Comparison of ENCODE assay signal across 12 cellular contexts in the genomic region with DNA sequence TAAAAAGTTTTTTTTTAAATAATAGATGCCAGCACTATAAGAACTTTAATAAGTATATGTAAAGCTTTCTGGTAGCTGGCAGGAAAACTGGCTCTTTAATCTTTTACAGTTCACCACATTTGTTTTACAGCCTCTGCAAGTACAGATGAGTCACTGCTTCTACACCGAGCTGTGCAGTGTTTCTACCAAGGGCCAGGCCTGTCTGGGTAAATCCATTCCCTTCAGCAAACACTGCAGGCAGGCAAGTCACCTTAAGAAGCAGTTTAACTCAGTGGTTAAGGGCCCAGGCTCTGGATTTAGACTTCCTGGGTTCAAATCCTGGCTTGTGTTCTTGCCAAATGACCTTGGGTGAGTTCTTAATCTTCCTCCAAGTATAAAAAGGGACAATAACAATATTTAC.
DNase-seq lines count a peak whose midpoint lies in the region; ATAC-seq and TF ChIP-seq lines count a peak whose summit lies in the region.
"Had no signal": no experiment of that assay in that cellular context is flagged by ENCODE, and none has a peak within 500 bp of the region (broad histone marks: within the 10 kb centered on the region; RNA-seq: fewer than 3 reads in every experiment).

No MANE protein-coding gene starts in this region.

- H3K4me2 ChIP-seq in mesenchymal stem cell (ENCODE audit: low read length, poor library complexity, severe bottlenecking) (no peak overlapping the region), PC-3 (ENCODE audit: low read length) (no peak overlapping the region)

- no peak overlapping the region for H2BK120ac ChIP-seq in mesenchymal stem cell (ENCODE audit: low read depth, low read length)

- H3K9me3 ChIP-seq in RWPE2 (ENCODE audit: severe bottlenecking) = no peaks in the 10 kb centered on the region
- H3K9me3 ChIP-seq in mesenchymal stem cell (ENCODE audit: control insufficient read depth, low read length) = no peaks in the 10 kb centered on the region
- no peaks in the 10 kb centered on the region for H3K9me3 ChIP-seq in PC-3 (ENCODE audit: low read length)
- no peaks in the 10 kb centered on the region for H3K9me3 ChIP-seq in esophagus muscularis mucosa
- no peaks in the 10 kb centered on the region for H3K9me3 ChIP-seq in sigmoid colon
- H3K9me3 ChIP-seq: heart right ventricle, thyroid gland had no signal

- CTCF ChIA-PET in AG04449 (lab: Yijun Ruan, JAX) = no interaction called here
- CTCF ChIA-PET in PC-3 (lab: Charles Lee) = no interaction called here

- H3K79me1 ChIP-seq in mesenchymal stem cell (replicated peaks; ENCODE audit: low read length, poor library complexity, severe bottlenecking) = no peaks in the 10 kb centered on the region

- 0% methylated on average over 1 of the region's 1 CpG for WGBS in mesenchymal stem cell
- WGBS in esophagus muscularis mucosa = no CpG with 5 or more reads among the region's 1 CpG
- WGBS in sigmoid colon, 2 donors = 5 to 14% methylated on average over 1 of the region's 1 CpG

- no peak overlapping the region for H2AK5ac ChIP-seq in mesenchymal stem cell (ENCODE audit: low read length, severe bottlenecking)

- H3K14ac ChIP-seq in mesenchymal stem cell (ENCODE audit: low read length in 2 of 2) = no peak overlapping the region

- H2BK12ac ChIP-seq in mesenchymal stem cell (ENCODE audit: low read length in 2 of 2) = no peak overlapping the region

- no peaks in the 10 kb centered on the region for H3F3A ChIP-seq in PC-3 (ENCODE audit: low read length, unreplicated experiment)

- H3K23ac ChIP-seq in mesenchymal stem cell (ENCODE audit: low read length in 2 of 2) = no peak overlapping the region

- no peak overlapping the region for H4K8ac ChIP-seq in mesenchymal stem cell (ENCODE audit: low read length)

- H3K27ac ChIP-seq in RWPE2 (ENCODE audit: poor library complexity, severe bottlenecking) (peak overlapping the region; percentile 72), mesenchymal stem cell (ENCODE audit: low read length, poor library complexity, severe bottlenecking) (peak overlapping the region; percentile 47), PC-3 (ENCODE audit: low read length) (no peak overlapping the region), esophagus muscularis mucosa (replicated peaks in 1 of 4) (no peak overlapping the region), sigmoid colon (peak overlapping the region in 2 of 4 donors; percentile 39 to 53)
- H3K27ac ChIP-seq: heart right ventricle, parathyroid adenoma, thyroid gland had no signal

- no peak overlapping the region for H3K4ac ChIP-seq in mesenchymal stem cell (ENCODE audit: low read depth in 1 of 2, low read length in 2 of 2)

- H3K79me2 ChIP-seq in PC-3 (ENCODE audit: low read length) = no peaks in the 10 kb centered on the region
- H3K79me2 ChIP-seq: parathyroid adenoma had no signal

- no peak overlapping the region for H2BK15ac ChIP-seq in mesenchymal stem cell (ENCODE audit: low read depth, poor library complexity, severe bottlenecking)

- DNase-seq in AG04449 (ENCODE audit: low read depth, low spot score) (peak; percentile 45), EH (ENCODE audit: low read depth) (peak; percentile 79), RWPE2 (ENCODE audit: low spot score) (no peak), mesenchymal stem cell (peak; percentile 67), PC-3 (no peak), esophagus muscularis mucosa (ENCODE audit: extremely low spot score) (no peak), sigmoid colon (no peak)
- DNase-seq: CD4-positive, CD25-positive, alpha-beta regulatory T cell; central memory CD4-positive, alpha-beta T cell; heart right ventricle had no signal

- POLR2A ChIA-PET in AG04449 (lab: Yijun Ruan, JAX) = interaction anchor here (0.6 kb wide), 1 partner anchor 213 kb away, joined by 3 read pairs; no protein-coding TSS in a partner anchor
- POLR2A ChIA-PET in PC-3 (lab: Charles Lee; ENCODE audit: unreplicated experiment) = no interaction called here

- no peak overlapping the region for H3K9ac ChIP-seq in mesenchymal stem cell (ENCODE audit: low read length)
- H3K9ac ChIP-seq in PC-3 (ENCODE audit: low read length) = no peak overlapping the region
- H3K9ac ChIP-seq: parathyroid adenoma had no signal

- BruUV-seq in PC-3 (replicated peaks; lab: Mats Ljungman, UMichigan) = no TSS peak

- TF ChIP-seq POLR2A in esophagus muscularis mucosa (IDR thresholded peaks at IDR 0.05; ENCODE audit: low read depth) (no peak), sigmoid colon (IDR thresholded peaks at IDR 0.05) (no peak)

- H3K18ac ChIP-seq in mesenchymal stem cell (ENCODE audit: low read depth in 1 of 2, low read length in 2 of 2) = no peak overlapping the region

- intact Hi-C loops in PC-3 (cut with micrococcal nuclease) = no loop called here
- intact Hi-C loops in esophagus muscularis mucosa (cut with DNase I) = no loop called here
- intact Hi-C loops in sigmoid colon (cut with DNase I) = no loop called here

- H3K36me3 ChIP-seq in RWPE2 (ENCODE audit: low read depth) = no peaks in the 10 kb centered on the region
- no peaks in the 10 kb centered on the region for H3K36me3 ChIP-seq in mesenchymal stem cell (ENCODE audit: control insufficient read depth in 1 of 2, insufficient read depth in 2 of 2, low read depth in 1 of 2, low read length in 2 of 2)
- H3K36me3 ChIP-seq in PC-3 (ENCODE audit: low read depth, low read length) = no peaks in the 10 kb centered on the region
- no peaks in the 10 kb centered on the region for H3K36me3 ChIP-seq in esophagus muscularis mucosa
- no peaks in the 10 kb centered on the region for H3K36me3 ChIP-seq in sigmoid colon
- H3K36me3 ChIP-seq: heart right ventricle, thyroid gland had no signal

- H4K20me1 ChIP-seq in PC-3 (ENCODE audit: low read length) = no peaks in the 10 kb centered on the region

- H2AFZ ChIP-seq in mesenchymal stem cell (ENCODE audit: low read depth, low read length) (no peak overlapping the region), PC-3 (ENCODE audit: low read length) (no peak overlapping the region)
- H2AFZ ChIP-seq: parathyroid adenoma had no signal

- no peak overlapping the region for H2BK5ac ChIP-seq in mesenchymal stem cell (ENCODE audit: low read depth, low read length, poor library complexity, severe bottlenecking)

- TF ChIP-seq CTCF in AG04449 (IDR thresholded peaks at IDR 0.05; ENCODE audit: insufficient read depth, low read length, missing control alignments) = no peak
- TF ChIP-seq CTCF in RWPE2 (IDR thresholded peaks at IDR 0.05; ENCODE audit: poor library complexity, severe bottlenecking) = no peak
- no peak for TF ChIP-seq CTCF in PC-3 (conservative IDR thresholded peaks at IDR 0.05; ENCODE audit: low read depth, low read length)
- TF ChIP-seq CTCF in esophagus muscularis mucosa (IDR thresholded peaks at IDR 0.05) = no peak
- TF ChIP-seq CTCF in sigmoid colon (IDR thresholded peaks at IDR 0.05) = no peak

- peak; percentile 99 for ATAC-seq in RWPE2 (ENCODE audit: low read depth)
- ATAC-seq in PC-3 = no peak
- ATAC-seq: heart right ventricle had no signal

- no peak overlapping the region for H4K91ac ChIP-seq in mesenchymal stem cell (ENCODE audit: low read length)

- H3K27me3 ChIP-seq in RWPE2 (ENCODE audit: insufficient read depth, poor library complexity, severe bottlenecking) (no peaks in the 10 kb centered on the region), mesenchymal stem cell (ENCODE audit: control insufficient read depth in 1 of 2, insufficient read depth in 1 of 2, low read length in 2 of 2) (no peaks in the 10 kb centered on the region), PC-3 (ENCODE audit: low read length) (no peaks in the 10 kb centered on the region), esophagus muscularis mucosa (no peaks in the 10 kb centered on the region), sigmoid colon (no peaks in the 10 kb centered on the region)
- H3K27me3 ChIP-seq: heart right ventricle, thyroid gland had no signal

- no peaks in the 10 kb centered on the region for H3K9me2 ChIP-seq in PC-3 (replicated peaks; ENCODE audit: low read length)

- H3K4me3 ChIP-seq in AG04449 (ENCODE audit: low read depth, low read length) (no peak overlapping the region), RWPE2 (ENCODE audit: severe bottlenecking) (no peak overlapping the region), mesenchymal stem cell (ENCODE audit: insufficient read depth in 1 of 2, low read depth in 1 of 2, low read length in 2 of 2) (no peak overlapping the region), PC-3 (ENCODE audit: low read length) (no peak overlapping the region), esophagus muscularis mucosa (no peak overlapping the region), sigmoid colon (no peak overlapping the region)
- H3K4me3 ChIP-seq: heart right ventricle, thyroid gland had no signal

- no peak for TF ChIP-seq EP300 in esophagus muscularis mucosa (IDR thresholded peaks at IDR 0.05)
- TF ChIP-seq EP300 in sigmoid colon (IDR thresholded peaks at IDR 0.05) = no peak

- peaks cover 16% of the 10 kb centered on the region for H3K4me1 ChIP-seq in RWPE2 (ENCODE audit: insufficient read depth, poor library complexity, severe bottlenecking)
- no peaks in the 10 kb centered on the region for H3K4me1 ChIP-seq in mesenchymal stem cell (ENCODE audit: control insufficient read depth, insufficient read depth, low read depth, low read length)
- H3K4me1 ChIP-seq in PC-3 (ENCODE audit: insufficient read depth, low read length) = no peaks in the 10 kb centered on the region
- H3K4me1 ChIP-seq in esophagus muscularis mucosa = peaks cover 0 to 6% (median 0%) of the 10 kb centered on the region in 4 donors
- H3K4me1 ChIP-seq in sigmoid colon = no peaks in the 10 kb centered on the region
- H3K4me1 ChIP-seq: heart right ventricle, parathyroid adenoma, thyroid gland had no signal

Comparison
In these comparisons a context has a peak if more than half of its experiments do, and no peak if none do; other contexts are left out.
1. DNase-seq: peak in AG04449 (single experiment), EH (single experiment) and mesenchymal stem cell (single experiment); none in RWPE2 (single experiment), PC-3 (single experiment), esophagus muscularis mucosa (single experiment) and sigmoid colon (single experiment).
2. H3K27ac ChIP-seq: peak in RWPE2 (single experiment) and mesenchymal stem cell (single experiment); none in PC-3 (single experiment) and esophagus muscularis mucosa (0 of 4).